Comparison of ENCODE assay signal across 12 cellular contexts in the genomic region with DNA sequence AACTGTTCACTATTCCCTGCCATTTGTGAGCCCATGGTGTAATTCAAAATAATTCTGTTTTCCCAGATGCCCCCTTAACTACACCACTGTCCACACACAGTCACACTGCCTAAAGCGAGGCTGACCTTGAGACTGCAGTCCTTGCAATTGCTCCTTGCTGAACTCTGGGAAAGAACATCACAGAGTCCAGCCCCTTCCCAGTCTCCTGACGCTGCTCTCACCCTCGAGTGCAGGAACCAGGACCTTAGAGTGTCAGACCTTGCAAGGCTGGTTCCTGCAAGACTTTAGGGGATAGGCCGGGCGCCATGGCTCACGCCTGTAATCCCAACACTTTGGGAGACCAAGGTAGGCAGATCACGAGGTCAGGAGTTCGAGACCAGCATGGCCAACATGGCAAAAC. TPM values are rescaled to one million over a fixed set of nuclear protein-coding genes. Genes with fewer than 3 reads are reported as not detected.
DNase-seq lines count a peak whose midpoint lies in the region; ATAC-seq and TF ChIP-seq lines count a peak whose summit lies in the region.
"Had no signal": no experiment of that assay in that cellular context is flagged by ENCODE, and none has a peak within 500 bp of the region (broad histone marks: within the 10 kb centered on the region; RNA-seq: fewer than 3 reads in every experiment).

No MANE protein-coding gene starts in this region.

- no peak for DNase-seq in Caco-2
- DNase-seq in Panc1 (ENCODE audit: low read depth, low spot score), result no peak
- no peak for DNase-seq in esophagus muscularis mucosa (ENCODE audit: extremely low spot score)
- DNase-seq in activated CD8-positive, alpha-beta T cell treated with anti-CD3 and anti-CD28 coated beads for 36 hours, result no peak
- DNase-seq in KBM-7, result no peak
- DNase-seq: NCI-H1048, NCI-H1694, PC-9, SHP77 had no signal

- in situ Hi-C loops in Panc1 (cut with HindIII; ENCODE audit: low pct_unique_long_range_greater_than_20kb, low sequenced_read_pairs) (no loop called here), KBM-7 (cut with MboI; ENCODE audit: low pct_unique_long_range_greater_than_20kb, low sequenced_read_pairs) (no loop called here)

- peaks cover 1% of the 10 kb centered on the region for H3K9me3 Mint-ChIP-seq in Caco-2 (ENCODE audit: unreplicated experiment)
- H3K9me3 Mint-ChIP-seq in stimulated activated memory B cell treated with anti-CD40 and anti-IgM and Interleukin-4, amounts not matched to agents 10 μg/mL and 1 μg/mL and 100 μg/mL, for 72 hours, result no peaks in the 10 kb centered on the region
- no peaks in the 10 kb centered on the region for H3K9me3 Mint-ChIP-seq in activated CD8-positive, alpha-beta T cell treated with anti-CD3 and anti-CD28 coated beads for 36 hours

- H3K27me3 ChIP-seq in Caco-2 (replicated peaks; ENCODE audit: control insufficient read depth, insufficient read depth, low read length) (no peaks in the 10 kb centered on the region), Panc1 (ENCODE audit: control insufficient read depth, insufficient read depth, low read length) (no peaks in the 10 kb centered on the region), esophagus muscularis mucosa (no peaks in the 10 kb centered on the region)
- H3K27me3 ChIP-seq: BLaER1 had no signal

- CTCF ChIA-PET in Caco-2 (lab: Charles Lee) (interaction anchor here (0.6 to 1.2 kb wide), 2 partner anchors 30 to 33 kb away, joined by 4 to 7 read pairs; no protein-coding TSS in a partner anchor), Panc1 (lab: Charles Lee) (interaction anchor here (0.8 kb wide), 1 partner anchor 88 kb away, joined by 4 read pairs; no protein-coding TSS in a partner anchor)
- CTCF ChIA-PET in activated CD8-positive, alpha-beta T cell treated with anti-CD3 and anti-CD28 coated beads for 36 hours (lab: Charles Lee), result no interaction called here

- H3K4me3 Mint-ChIP-seq in Caco-2 (ENCODE audit: unreplicated experiment), result no peak overlapping the region
- no peak overlapping the region for H3K4me3 Mint-ChIP-seq in stimulated activated memory B cell treated with anti-CD40 and anti-IgM and Interleukin-4, amounts not matched to agents 10 μg/mL and 1 μg/mL and 100 μg/mL, for 72 hours
- H3K4me3 Mint-ChIP-seq in activated CD8-positive, alpha-beta T cell treated with anti-CD3 and anti-CD28 coated beads for 36 hours, result no peak overlapping the region

- H3K36me3 ChIP-seq in Caco-2 (ENCODE audit: control insufficient read depth, insufficient read depth, low read length) (peaks cover 3% of the 10 kb centered on the region; the same call in 1 of the 2 replicates), Panc1 (ENCODE audit: control insufficient read depth, insufficient read depth, low read length) (peaks cover 7% of the 10 kb centered on the region), esophagus muscularis mucosa (peaks cover 15 to 46% (median 44%) of the 10 kb centered on the region in 4 donors)
- H3K36me3 ChIP-seq: BLaER1 had no signal

- H3K4me1 ChIP-seq in Caco-2 (peaks cover 45% of the 10 kb centered on the region), Panc1 (ENCODE audit: control insufficient read depth, insufficient read depth, low read length) (peaks cover 95% of the 10 kb centered on the region), esophagus muscularis mucosa (peaks cover 38 to 86% (median 69%) of the 10 kb centered on the region in 4 donors)

- peak; percentile 9; the same call in 1 of the 2 replicates for ATAC-seq in Panc1
- ATAC-seq in stimulated activated memory B cell treated with anti-CD40 and anti-IgM and Interleukin-4, amounts not matched to agents 10 μg/mL and 1 μg/mL and 100 μg/mL, for 72 hours, result no peak
- ATAC-seq in HG02759 (IDR thresholded peaks at IDR 0.05; ENCODE audit: unreplicated experiment), result no peak
- no peak for ATAC-seq in activated CD8-positive, alpha-beta T cell treated with anti-CD3 and anti-CD28 coated beads for 36 hours

- no TSS peak for BruUV-seq in Caco-2 (replicated peaks; lab: Mats Ljungman, UMichigan)
- BruUV-seq in Panc1 (replicated peaks; lab: Mats Ljungman, UMichigan), result no TSS peak

- intact Hi-C loops in Caco-2 (cut with micrococcal nuclease; ENCODE audit: unreplicated experiment), result no loop called here
- intact Hi-C loops in Panc1 (cut with micrococcal nuclease; ENCODE audit: unreplicated experiment), result no loop called here
- intact Hi-C loops in esophagus muscularis mucosa (cut with DNase I), result no loop called here
- intact Hi-C loops in activated CD8-positive, alpha-beta T cell treated with anti-CD3 and anti-CD28 coated beads for 36 hours (cut with micrococcal nuclease), result no loop called here

- POLR2A ChIA-PET in Caco-2 (lab: Charles Lee) (interaction anchor here (1.1 kb wide), 1 partner anchor 32 kb away, joined by 3 read pairs; no protein-coding TSS in a partner anchor), Panc1 (lab: Charles Lee) (interaction anchor here (0.7 kb wide), 1 partner anchor 48 kb away, joined by 4 read pairs; no protein-coding TSS in a partner anchor)
- POLR2A ChIA-PET in activated CD8-positive, alpha-beta T cell treated with anti-CD3 and anti-CD28 coated beads for 36 hours (lab: Charles Lee), result no interaction called here

- H3K4me3 ChIP-seq in Caco-2 (ENCODE audit: low read depth, low read length) (no peak overlapping the region), Panc1 (ENCODE audit: low read depth in 2 of 2, low read length in 2 of 2) (no peak overlapping the region), esophagus muscularis mucosa (no peak overlapping the region)
- H3K4me3 ChIP-seq: BLaER1, PC-9 had no signal

- H3K27ac ChIP-seq in Panc1 (ENCODE audit: low read length), result peak overlapping the region; percentile 99
- H3K27ac ChIP-seq in esophagus muscularis mucosa (replicated peaks in 1 of 4), result peak overlapping the region; percentile 45 to 91 (median 70)
- H3K27ac ChIP-seq: BLaER1, PC-9 had no signal

- no peaks in the 10 kb centered on the region for H3K27me3 Mint-ChIP-seq in Caco-2 (ENCODE audit: insufficient read depth, unreplicated experiment)
- no peaks in the 10 kb centered on the region for H3K27me3 Mint-ChIP-seq in stimulated activated memory B cell treated with anti-CD40 and anti-IgM and Interleukin-4, amounts not matched to agents 10 μg/mL and 1 μg/mL and 100 μg/mL, for 72 hours
- peaks cover 3% of the 10 kb centered on the region for H3K27me3 Mint-ChIP-seq in activated CD8-positive, alpha-beta T cell treated with anti-CD3 and anti-CD28 coated beads for 36 hours

- peaks cover 22% of the 10 kb centered on the region for H3K4me1 Mint-ChIP-seq in Caco-2 (ENCODE audit: low read depth, unreplicated experiment)
- H3K4me1 Mint-ChIP-seq in stimulated activated memory B cell treated with anti-CD40 and anti-IgM and Interleukin-4, amounts not matched to agents 10 μg/mL and 1 μg/mL and 100 μg/mL, for 72 hours, result peaks cover 44% of the 10 kb centered on the region
- H3K4me1 Mint-ChIP-seq in activated CD8-positive, alpha-beta T cell treated with anti-CD3 and anti-CD28 coated beads for 36 hours (ENCODE audit: low read depth), result peaks cover 6% of the 10 kb centered on the region

- H3K36me3 Mint-ChIP-seq in Caco-2 (ENCODE audit: insufficient read depth, unreplicated experiment), result peaks cover 67% of the 10 kb centered on the region
- peaks cover 30% of the 10 kb centered on the region for H3K36me3 Mint-ChIP-seq in stimulated activated memory B cell treated with anti-CD40 and anti-IgM and Interleukin-4, amounts not matched to agents 10 μg/mL and 1 μg/mL and 100 μg/mL, for 72 hours
- H3K36me3 Mint-ChIP-seq in activated CD8-positive, alpha-beta T cell treated with anti-CD3 and anti-CD28 coated beads for 36 hours (ENCODE audit: low read depth), result no peaks in the 10 kb centered on the region

- no peak for TF ChIP-seq EP300 in esophagus muscularis mucosa (IDR thresholded peaks at IDR 0.05)

- TF ChIP-seq POLR2A in esophagus muscularis mucosa (IDR thresholded peaks at IDR 0.05; ENCODE audit: low read depth), result no peak

- no peaks in the 10 kb centered on the region for H3K9me3 ChIP-seq in Caco-2
- no peaks in the 10 kb centered on the region for H3K9me3 ChIP-seq in Panc1 (ENCODE audit: control insufficient read depth, insufficient read depth, low read depth, low read length)
- no peaks in the 10 kb centered on the region for H3K9me3 ChIP-seq in esophagus muscularis mucosa
- H3K9me3 ChIP-seq: BLaER1 had no signal

- TF ChIP-seq CTCF in Caco-2 (IDR thresholded peaks at IDR 0.05; ENCODE audit: insufficient read depth in 1 of 2, low read depth in 1 of 2, low read length in 1 of 2, severe bottlenecking in 1 of 2, unreplicated experiment in 1 of 2) (no peak), Panc1 (IDR thresholded peaks at IDR 0.05) (no peak), esophagus muscularis mucosa (IDR thresholded peaks at IDR 0.05) (no peak)
- no peak for TF ChIP-seq CTCF in activated CD8-positive, alpha-beta T cell treated with anti-CD3 and anti-CD28 coated beads for 36 hours (IDR thresholded peaks at IDR 0.05)

- peak overlapping the region; percentile 71 for H3K27ac Mint-ChIP-seq in Caco-2 (ENCODE audit: unreplicated experiment)
- H3K27ac Mint-ChIP-seq in stimulated activated memory B cell treated with anti-CD40 and anti-IgM and Interleukin-4, amounts not matched to agents 10 μg/mL and 1 μg/mL and 100 μg/mL, for 72 hours, result peak overlapping the region; percentile 8
- no peak overlapping the region for H3K27ac Mint-ChIP-seq in activated CD8-positive, alpha-beta T cell treated with anti-CD3 and anti-CD28 coated beads for 36 hours

- WGBS in esophagus muscularis mucosa, result 78% methylated on average over 8 of the region's 8 CpGs

RNA-seq across cellular contexts. Expression of gene AHNAK, which starts 33.6 kb away (rescaled TPM):
- total RNA-seq in Caco-2 (2022) (312 and 324 TPM in 2 replicates), Panc1 (2021; ENCODE audit: unreplicated experiment) (844 TPM), esophagus muscularis mucosa (1,000 to 10,000 TPM; 1,278 to 2,374 (median 1,866) TPM)
- 355 TPM for polyA plus RNA-seq in Panc1 (2012; ENCODE audit: insufficient read length)
- 10 to 100 TPM; 41.1 to 43.0 TPM for total RNA-seq in activated CD8-positive, alpha-beta T cell treated with anti-CD3 and anti-CD28 coated beads for 36 hours
